ENCODE assay signal across 10 cellular contexts in genomic region chr14:20569066-20569465, GRCh38. TPM values are rescaled to one million over a fixed set of nuclear protein-coding genes. Genes with fewer than 3 reads are reported as not detected.
"Had no signal": no experiment of that assay in that cellular context is flagged by ENCODE, and none has a peak within 500 bp of the region (broad histone marks: within the 10 kb centered on the region; RNA-seq: fewer than 3 reads in every experiment).

No MANE protein-coding gene starts in this region.

- ATAC-seq: GM23338, HCT116 had no signal

- H3K4me3 Mint-ChIP-seq: GM23338 had no signal

- FAIRE-seq: HTR-8/SVneo, K562 had no signal

- H3K4me1 ChIP-seq: HAP-1 had no signal

- H3K36me3 ChIP-seq: HAP-1 had no signal

- H3K4me2 ChIP-seq: GM23338 had no signal

- H3K4me3 ChIP-seq: GM23338, HAP-1, K562 had no signal

- H3K9me3 ChIP-seq: HAP-1 had no signal

- H2AFZ ChIP-seq: GM23338 had no signal

- DNase-seq: H7, IMR-90, KG1 had no signal

- H3K27ac Mint-ChIP-seq: GM23338 had no signal

RNA-seq across cellular contexts. Expression of gene RNASE9, which starts 8.2 kb away (rescaled TPM):
- total RNA-seq: H4, H7, HT-29, IMR-90, K562 had no signal
- polyA plus RNA-seq: GM23338, IMR-90, K562 had no signal

RNA-seq across cellular contexts. Expression of gene RNASE11, which starts 18.7 kb away (rescaled TPM):
- total RNA-seq: GM23338, H4, H7, HT-29, IMR-90 had no signal
- polyA plus RNA-seq: GM23338, IMR-90 had no signal

RNA-seq across cellular contexts. Expression of gene RNASE12, which starts 22.1 kb away (rescaled TPM):
- total RNA-seq: GM23338, H4, H7, HT-29, IMR-90, K562 had no signal
- polyA plus RNA-seq: GM23338, IMR-90 had no signal
